ENCODE assay signal across 8 cellular contexts in genomic region chr4:85084371-85085170, GRCh38.
DNase-seq lines count a peak whose midpoint lies in the region; ATAC-seq, FAIRE-seq and TF ChIP-seq lines count a peak whose summit lies in the region.

No MANE protein-coding gene starts in this region.

- H3K4me1 ChIP-seq in OCI-LY1 (ENCODE audit: insufficient read depth, low read length, severe bottlenecking) (peaks cover 12% of the 10 kb centered on the region), lung (ENCODE audit: control insufficient read depth in 2 of 2, insufficient read depth in 2 of 2, low read length in 2 of 2) (no peaks in the 10 kb centered on the region)

- no peak overlapping the region for H3K27ac Mint-ChIP-seq in activated naive CD4-positive, alpha-beta T cell treated with anti-CD3 and anti-CD28 coated beads for 36 hours
- H3K27ac Mint-ChIP-seq in activated CD8-positive, alpha-beta memory T cell treated with anti-CD3 and anti-CD28 coated beads, Interleukin-2, amount 10 ng/mL, durations not matched to agents 7 days and 5 days = no peak overlapping the region

- intact Hi-C loops in activated naive CD4-positive, alpha-beta T cell treated with anti-CD3 and anti-CD28 coated beads for 36 hours (cut with micrococcal nuclease) = loop anchor here (1.0 to 2.0 kb wide), 2 partner anchors 286 to 662 kb away; no protein-coding TSS in a partner anchor

- WGBS in lung, 2 donors = 17 to 31% methylated on average over 3 of the region's 3 CpGs

- H3K27me3 ChIP-seq in OCI-LY1 (ENCODE audit: insufficient read depth, low read length) = no peaks in the 10 kb centered on the region
- no peaks in the 10 kb centered on the region for H3K27me3 ChIP-seq in lung (ENCODE audit: control insufficient read depth, insufficient read depth)

- no peaks in the 10 kb centered on the region for H3K4me1 Mint-ChIP-seq in activated naive CD4-positive, alpha-beta T cell treated with anti-CD3 and anti-CD28 coated beads for 36 hours (ENCODE audit: low read depth)
- H3K4me1 Mint-ChIP-seq in activated CD8-positive, alpha-beta memory T cell treated with anti-CD3 and anti-CD28 coated beads, Interleukin-2, amount 10 ng/mL, durations not matched to agents 7 days and 5 days = no peaks in the 10 kb centered on the region

- no peaks in the 10 kb centered on the region for H3K27me3 Mint-ChIP-seq in activated naive CD4-positive, alpha-beta T cell treated with anti-CD3 and anti-CD28 coated beads for 36 hours (ENCODE audit: low read depth)
- H3K27me3 Mint-ChIP-seq in activated CD8-positive, alpha-beta memory T cell treated with anti-CD3 and anti-CD28 coated beads, Interleukin-2, amount 10 ng/mL, durations not matched to agents 7 days and 5 days = no peaks in the 10 kb centered on the region

- no peak overlapping the region for H3K4me3 Mint-ChIP-seq in activated naive CD4-positive, alpha-beta T cell treated with anti-CD3 and anti-CD28 coated beads for 36 hours
- H3K4me3 Mint-ChIP-seq in activated CD8-positive, alpha-beta memory T cell treated with anti-CD3 and anti-CD28 coated beads, Interleukin-2, amount 10 ng/mL, durations not matched to agents 7 days and 5 days = no peak overlapping the region

- H4K20me1 ChIP-seq in OCI-LY1 (ENCODE audit: insufficient read depth, low read length) = no peaks in the 10 kb centered on the region

- no peak overlapping the region for H3K27ac ChIP-seq in OCI-LY1 (ENCODE audit: low read depth, low read length, poor library complexity, severe bottlenecking)
- H3K27ac ChIP-seq in lung (ENCODE audit: low read depth in 1 of 2, low read length in 1 of 2) = no peak overlapping the region

- no peaks in the 10 kb centered on the region for H3F3A ChIP-seq in OCI-LY1 (ENCODE audit: insufficient read depth, low read length)

- FAIRE-seq in colon (lab: Jason Lieb, UNC) = peak; percentile 31

- no peak for TF ChIP-seq EP300 in Ishikawa (IDR thresholded peaks at IDR 0.05; ENCODE audit: borderline replicate concordance)

- peaks cover 2% of the 10 kb centered on the region for H3K9me3 Mint-ChIP-seq in activated naive CD4-positive, alpha-beta T cell treated with anti-CD3 and anti-CD28 coated beads for 36 hours
- peaks cover 4% of the 10 kb centered on the region for H3K9me3 Mint-ChIP-seq in activated CD8-positive, alpha-beta memory T cell treated with anti-CD3 and anti-CD28 coated beads, Interleukin-2, amount 10 ng/mL, durations not matched to agents 7 days and 5 days (ENCODE audit: low read depth)

- peak; percentile 69 for TF ChIP-seq CTCF in OCI-LY1 (IDR thresholded peaks at IDR 0.05; ENCODE audit: low read length)
- TF ChIP-seq CTCF in lung (IDR thresholded peaks at IDR 0.05; ENCODE audit: control extremely low read depth, extremely low read depth) = peak; percentile 18

- H3K4me3 ChIP-seq in OCI-LY1 (ENCODE audit: low read depth, low read length, poor library complexity, severe bottlenecking) = no peak overlapping the region
- no peak overlapping the region for H3K4me3 ChIP-seq in lung

- ATAC-seq in GM21619 (IDR thresholded peaks at IDR 0.05; ENCODE audit: unreplicated experiment) (peak; percentile 84), lung (ENCODE audit: insufficient read depth, low FRiP score) (no peak)
- no peak for ATAC-seq in activated CD8-positive, alpha-beta memory T cell treated with anti-CD3 and anti-CD28 coated beads, Interleukin-2, amount 10 ng/mL, durations not matched to agents 7 days and 5 days

- CTCF ChIA-PET in activated naive CD4-positive, alpha-beta T cell treated with anti-CD3 and anti-CD28 coated beads for 36 hours (lab: Charles Lee) = interaction anchor here (0.6 to 1.7 kb wide), 12 partner anchors 10 to 1100 kb away, joined by 3 to 9 read pairs (median 4); no protein-coding TSS in a partner anchor
- CTCF ChIA-PET in activated CD8-positive, alpha-beta memory T cell treated with anti-CD3 and anti-CD28 coated beads, Interleukin-2, amount 10 ng/mL, durations not matched to agents 7 days and 5 days (lab: Charles Lee) = interaction anchor here (1.0 to 1.4 kb wide), 3 partner anchors 14 to 34 kb away, joined by 3 to 5 read pairs (median 4); no protein-coding TSS in a partner anchor

- no peaks in the 10 kb centered on the region for H3K79me2 ChIP-seq in OCI-LY1 (ENCODE audit: insufficient read depth, low read length)

- H2AFZ ChIP-seq in OCI-LY1 (ENCODE audit: low read length) = no peak overlapping the region

- TF ChIP-seq RAD21 in Ishikawa (IDR thresholded peaks at IDR 0.05; ENCODE audit: low read depth) = peak; percentile 86

- H3K4me2 ChIP-seq in OCI-LY1 (ENCODE audit: low read length) = no peak overlapping the region

- H3K9me3 ChIP-seq in OCI-LY1 (ENCODE audit: low read length) = peaks cover 11% of the 10 kb centered on the region
- peaks cover 0 to 6% of the 10 kb centered on the region in 2 donors for H3K9me3 ChIP-seq in lung (ENCODE audit: control insufficient read depth in 2 of 2, insufficient read depth in 1 of 2, low read length in 1 of 2)

- H3K9ac ChIP-seq in OCI-LY1 (ENCODE audit: low read length) = peak overlapping the region; percentile 19; the same call in 1 of the 2 replicates

- H3K9me2 ChIP-seq in OCI-LY1 (ENCODE audit: low read depth, low read length) = no peaks in the 10 kb centered on the region

- peak; percentile 24 for DNase-seq in activated naive CD4-positive, alpha-beta T cell treated with anti-CD3 and anti-CD28 coated beads for 36 hours
- no peak for DNase-seq in activated naive CD4-positive, alpha-beta T cell treated with anti-CD3 and anti-CD28 coated beads, Interleukin-2, amount 50 U/mL, for 16 hours
- DNase-seq in lung (ENCODE audit: low spot score) = peak; percentile 30
- no peak for DNase-seq in activated CD8-positive, alpha-beta memory T cell treated with anti-CD3 and anti-CD28 coated beads, Interleukin-2, amount 10 ng/mL, durations not matched to agents 7 days and 5 days

- H3K36me3 ChIP-seq in OCI-LY1 (ENCODE audit: insufficient read depth, low read length) = no peaks in the 10 kb centered on the region
- no peaks in the 10 kb centered on the region for H3K36me3 ChIP-seq in lung (ENCODE audit: control insufficient read depth in 2 of 2, insufficient read depth in 2 of 2, low read length in 2 of 2)

- no peaks in the 10 kb centered on the region for H3K36me3 Mint-ChIP-seq in activated naive CD4-positive, alpha-beta T cell treated with anti-CD3 and anti-CD28 coated beads for 36 hours (ENCODE audit: low read depth)
- no peaks in the 10 kb centered on the region for H3K36me3 Mint-ChIP-seq in activated CD8-positive, alpha-beta memory T cell treated with anti-CD3 and anti-CD28 coated beads, Interleukin-2, amount 10 ng/mL, durations not matched to agents 7 days and 5 days

TF ChIP-seq in Ishikawa, 13 proteins besides CTCF, POLR2A, EP300 and RAD21:
- TF ChIP-seq ZBTB7A (IDR thresholded peaks at IDR 0.05; ENCODE audit: low read depth) (no peak), TAF1 (IDR thresholded peaks at IDR 0.05; ENCODE audit: low read depth) (no peak), FOXM1 (IDR thresholded peaks at IDR 0.05; ENCODE audit: borderline replicate concordance, low read depth) (no peak), YY1 (IDR thresholded peaks at IDR 0.05; ENCODE audit: low read depth) (no peak), NFIC (IDR thresholded peaks at IDR 0.05) (no peak), CREB1 (IDR thresholded peaks at IDR 0.05; ENCODE audit: low read depth) (no peak), USF1 (IDR thresholded peaks at IDR 0.05) (no peak), CEBPB (IDR thresholded peaks at IDR 0.05) (no peak), MAX (IDR thresholded peaks at IDR 0.05) (no peak), TEAD4 (IDR thresholded peaks at IDR 0.05) (no peak), EGR1 (IDR thresholded peaks at IDR 0.05) (no peak), TCF12 (IDR thresholded peaks at IDR 0.05; ENCODE audit: low read depth) (no peak)
- TF ChIP-seq, protein P1, sequence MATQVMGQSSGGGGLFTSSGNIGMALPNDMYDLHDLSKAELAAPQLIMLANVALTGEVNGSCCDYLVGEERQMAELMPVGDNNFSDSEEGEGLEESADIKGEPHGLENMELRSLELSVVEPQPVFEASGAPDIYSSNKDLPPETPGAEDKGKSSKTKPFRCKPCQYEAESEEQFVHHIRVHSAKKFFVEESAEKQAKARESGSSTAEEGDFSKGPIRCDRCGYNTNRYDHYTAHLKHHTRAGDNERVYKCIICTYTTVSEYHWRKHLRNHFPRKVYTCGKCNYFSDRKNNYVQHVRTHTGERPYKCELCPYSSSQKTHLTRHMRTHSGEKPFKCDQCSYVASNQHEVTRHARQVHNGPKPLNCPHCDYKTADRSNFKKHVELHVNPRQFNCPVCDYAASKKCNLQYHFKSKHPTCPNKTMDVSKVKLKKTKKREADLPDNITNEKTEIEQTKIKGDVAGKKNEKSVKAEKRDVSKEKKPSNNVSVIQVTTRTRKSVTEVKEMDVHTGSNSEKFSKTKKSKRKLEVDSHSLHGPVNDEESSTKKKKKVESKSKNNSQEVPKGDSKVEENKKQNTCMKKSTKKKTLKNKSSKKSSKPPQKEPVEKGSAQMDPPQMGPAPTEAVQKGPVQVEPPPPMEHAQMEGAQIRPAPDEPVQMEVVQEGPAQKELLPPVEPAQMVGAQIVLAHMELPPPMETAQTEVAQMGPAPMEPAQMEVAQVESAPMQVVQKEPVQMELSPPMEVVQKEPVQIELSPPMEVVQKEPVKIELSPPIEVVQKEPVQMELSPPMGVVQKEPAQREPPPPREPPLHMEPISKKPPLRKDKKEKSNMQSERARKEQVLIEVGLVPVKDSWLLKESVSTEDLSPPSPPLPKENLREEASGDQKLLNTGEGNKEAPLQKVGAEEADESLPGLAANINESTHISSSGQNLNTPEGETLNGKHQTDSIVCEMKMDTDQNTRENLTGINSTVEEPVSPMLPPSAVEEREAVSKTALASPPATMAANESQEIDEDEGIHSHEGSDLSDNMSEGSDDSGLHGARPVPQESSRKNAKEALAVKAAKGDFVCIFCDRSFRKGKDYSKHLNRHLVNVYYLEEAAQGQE (IDR thresholded peaks at IDR 0.05; ENCODE audit: low read depth) = no peak

Comparison
In these comparisons a context has a peak if more than half of its experiments do, and no peak if none do; other contexts are left out.
1. DNase-seq: peak in activated naive CD4-positive, alpha-beta T cell treated with anti-CD3 and anti-CD28 coated beads for 36 hours (single experiment) and lung (single experiment); none in activated naive CD4-positive, alpha-beta T cell treated with anti-CD3 and anti-CD28 coated beads, Interleukin-2, amount 50 U/mL, for 16 hours (single experiment) and activated CD8-positive, alpha-beta memory T cell treated with anti-CD3 and anti-CD28 coated beads, Interleukin-2, amount 10 ng/mL, durations not matched to agents 7 days and 5 days (single experiment).